In genomic region chr1:217617120-217617519, GRCh38 we compare ENCODE assay signal across 28 cellular contexts. TPM values are rescaled to one million over a fixed set of nuclear protein-coding genes. Genes with fewer than 3 reads are reported as not detected.
DNase-seq lines count a peak whose midpoint lies in the region; ATAC-seq and TF ChIP-seq lines count a peak whose summit lies in the region.
"Had no signal": no experiment of that assay in that cellular context is flagged by ENCODE, and none has a peak within 500 bp of the region (broad histone marks: within the 10 kb centered on the region; RNA-seq: fewer than 3 reads in every experiment).

No MANE protein-coding gene starts in this region.

- H3K27ac Mint-ChIP-seq in progenitor cell of endocrine pancreas, result peak overlapping the region; percentile 60
- no peak overlapping the region for H3K27ac Mint-ChIP-seq in glutamatergic neuron (ENCODE audit: unreplicated experiment)
- H3K27ac Mint-ChIP-seq: activated naive CD8-positive, alpha-beta T cell treated with anti-CD3 and anti-CD28 coated beads, Interleukin-2, amount 10 ng/mL, durations not matched to agents 7 days and 5 days; stimulated activated naive CD8-positive, alpha-beta T cell treated with anti-CD3 and anti-CD28 coated beads, Interleukin-15, amount 100 ng/mL, for 72 hours had no signal

- no peak for TF ChIP-seq CTCF in NB4 (IDR thresholded peaks at IDR 0.05; ENCODE audit: low read depth, low read length)
- no peak for TF ChIP-seq CTCF in progenitor cell of endocrine pancreas (IDR thresholded peaks at IDR 0.05; ENCODE audit: unreplicated experiment)
- no peak for TF ChIP-seq CTCF in glutamatergic neuron (IDR thresholded peaks at IDR 0.05; ENCODE audit: partially characterized antibody, unreplicated experiment)

- peaks cover 14% of the 10 kb centered on the region for H3K4me1 Mint-ChIP-seq in progenitor cell of endocrine pancreas (ENCODE audit: low read depth)
- no peaks in the 10 kb centered on the region for H3K4me1 Mint-ChIP-seq in glutamatergic neuron (ENCODE audit: low read depth, unreplicated experiment)

- DNase-seq in NCI-H748 (lab: John Stamatoyannopoulos, UW; ENCODE audit: unreplicated experiment) (peak; percentile 48), NCI-H748 treated with DMSO at 0.1 percent for 48 hours (lab: John Stamatoyannopoulos, UW) (no peak), NB4 (ENCODE audit: low read depth) (peak; percentile 26), SKM-1 (lab: John Stamatoyannopoulos, UW; ENCODE audit: unreplicated experiment) (peak; percentile 43), progenitor cell of endocrine pancreas (ENCODE audit: low spot score, unreplicated experiment) (no peak), glutamatergic neuron (no peak), HUDEP-2 (lab: John Stamatoyannopoulos, UW; ENCODE audit: unreplicated experiment in 76 of 76) (no peak), left cardiac atrium (no peak)
- DNase-seq: 8988T; activated CD4-positive, alpha-beta T cell treated with anti-CD3 and anti-CD28 coated beads for 4 hours; activated effector memory CD4-positive, alpha-beta T cell treated with Interleukin-2 at 50 U/mL for 16 hours; activated naive CD8-positive, alpha-beta T cell treated with anti-CD3 and anti-CD28 coated beads, Interleukin-2, amount 10 ng/mL, durations not matched to agents 7 days and 5 days; activated T-cell treated with anti-CD3 and anti-CD28 coated beads for 4 hours; caudate nucleus; KG1; left ventricle myocardium superior; naive B cell; NCI-H187; NCI-H2171 treated with DMSO at 0.1 percent for 48 hours; NCI-H524; nucleus accumbens; SK-N-SH; small intestine; stimulated activated naive CD8-positive, alpha-beta T cell treated with anti-CD3 and anti-CD28 coated beads, Interleukin-15, amount 100 ng/mL, for 72 hours; tibial artery had no signal

- H3K27me3 Mint-ChIP-seq in progenitor cell of endocrine pancreas, result no peaks in the 10 kb centered on the region
- no peaks in the 10 kb centered on the region for H3K27me3 Mint-ChIP-seq in glutamatergic neuron (ENCODE audit: unreplicated experiment)
- H3K27me3 Mint-ChIP-seq: activated naive CD8-positive, alpha-beta T cell treated with anti-CD3 and anti-CD28 coated beads, Interleukin-2, amount 10 ng/mL, durations not matched to agents 7 days and 5 days; naive B cell; stimulated activated naive CD8-positive, alpha-beta T cell treated with anti-CD3 and anti-CD28 coated beads, Interleukin-15, amount 100 ng/mL, for 72 hours had no signal

- intact Hi-C loops in left cardiac atrium (cut with DNase I), result no loop called here

- ATAC-seq in left cardiac atrium, result no peak
- ATAC-seq: left ventricle myocardium superior; stimulated activated naive CD8-positive, alpha-beta T cell treated with anti-CD3 and anti-CD28 coated beads, Interleukin-15, amount 100 ng/mL, for 72 hours had no signal

- H3K36me3 Mint-ChIP-seq in progenitor cell of endocrine pancreas (ENCODE audit: insufficient read depth) (peaks cover 16% of the 10 kb centered on the region), glutamatergic neuron (ENCODE audit: unreplicated experiment) (no peaks in the 10 kb centered on the region)

- TF ChIP-seq POLR2A in NB4 (IDR thresholded peaks at IDR 0.05; ENCODE audit: extremely low read depth, insufficient read length), result no peak

- H3K9me3 Mint-ChIP-seq in progenitor cell of endocrine pancreas (ENCODE audit: low read depth), result no peaks in the 10 kb centered on the region
- H3K9me3 Mint-ChIP-seq in glutamatergic neuron (ENCODE audit: unreplicated experiment), result no peaks in the 10 kb centered on the region
- H3K9me3 Mint-ChIP-seq: activated naive CD8-positive, alpha-beta T cell treated with anti-CD3 and anti-CD28 coated beads, Interleukin-2, amount 10 ng/mL, durations not matched to agents 7 days and 5 days; naive B cell; stimulated activated naive CD8-positive, alpha-beta T cell treated with anti-CD3 and anti-CD28 coated beads, Interleukin-15, amount 100 ng/mL, for 72 hours had no signal

- H3K4me3 Mint-ChIP-seq in progenitor cell of endocrine pancreas (ENCODE audit: low read depth), result no peak overlapping the region
- no peak overlapping the region for H3K4me3 Mint-ChIP-seq in glutamatergic neuron (ENCODE audit: unreplicated experiment)
- H3K4me3 Mint-ChIP-seq: activated naive CD8-positive, alpha-beta T cell treated with anti-CD3 and anti-CD28 coated beads, Interleukin-2, amount 10 ng/mL, durations not matched to agents 7 days and 5 days; naive B cell; stimulated activated naive CD8-positive, alpha-beta T cell treated with anti-CD3 and anti-CD28 coated beads, Interleukin-15, amount 100 ng/mL, for 72 hours had no signal

- H3K4me3 ChIP-seq in NB4 (ENCODE audit: low read depth, low read length), result no peak overlapping the region
- H3K4me3 ChIP-seq: esophagus muscularis mucosa, HAP-1, tibial artery had no signal

RNA-seq across cellular contexts. Expression of gene GPATCH2, which starts 13.8 kb away (rescaled TPM):
- total RNA-seq in progenitor cell of endocrine pancreas, result 28.0 and 31.4 TPM in 2 replicates
- 15.6 TPM for total RNA-seq in glutamatergic neuron (ENCODE audit: unreplicated experiment)
- 10 to 100 TPM in 1 of 2 donors, 1 to 10 TPM in 1; 8.0 to 10.8 TPM for total RNA-seq in left cardiac atrium

RNA-seq across cellular contexts. Expression of gene SPATA17, which starts 14.0 kb away (rescaled TPM):
- total RNA-seq in progenitor cell of endocrine pancreas, result 3.4 and 5.1 TPM in 2 replicates
- 0.78 TPM for total RNA-seq in glutamatergic neuron (ENCODE audit: unreplicated experiment)
- 1 to 10 TPM; 1.2 to 1.8 TPM for total RNA-seq in left cardiac atrium
- total RNA-seq: activated naive CD8-positive, alpha-beta T cell treated with anti-CD3 and anti-CD28 coated beads, Interleukin-2, amount 10 ng/mL, durations not matched to agents 7 days and 5 days; T-helper 2 cell treated with Interferon-gamma antibody and Interleukin-4, amounts not matched to agents 100 ng/mL and 5 ng/mL, for 36 hours had no signal

Comparison
In these comparisons a context has a peak if more than half of its experiments do, and no peak if none do; other contexts are left out.
1. DNase-seq: peak in NCI-H748 (single experiment), NB4 (single experiment) and SKM-1 (single experiment); none in NCI-H748 treated with DMSO at 0.1 percent for 48 hours (single experiment), progenitor cell of endocrine pancreas (single experiment), glutamatergic neuron (single experiment), HUDEP-2 (0 of 76) and left cardiac atrium (single experiment).